ENCODE assay signal across 18 cellular contexts in genomic region chr2:150997066-150997465, GRCh38.
"Had no signal": no experiment of that assay in that cellular context is flagged by ENCODE, and none has a peak within 500 bp of the region (broad histone marks: within the 10 kb centered on the region; RNA-seq: fewer than 3 reads in every experiment).

No MANE protein-coding gene starts in this region.

- H3K9me3 ChIP-seq: adrenal gland, breast epithelium, sigmoid colon had no signal

- H3K36me3 Mint-ChIP-seq: stimulated activated naive B cell treated with anti-CD40 and anti-IgM and Interleukin-4, amounts not matched to agents 10 μg/mL and 1 μg/mL and 100 μg/mL, for 72 hours had no signal

- DNase-seq: activated CD4-positive, alpha-beta T cell treated with anti-CD3 and anti-CD28 coated beads, Interleukin-2, amount 10 ng/mL, durations not matched to agents 7 days and 5 days; activated CD8-positive, alpha-beta memory T cell treated with anti-CD3 and anti-CD28 coated beads, Interleukin-2, amount 50 U/mL, for 48 hours; activated effector memory CD4-positive, alpha-beta T cell treated with Interleukin-2 at 50 U/mL for 16 hours; activated naive CD4-positive, alpha-beta T cell treated with anti-CD3 and anti-CD28 coated beads, Interleukin-2, amount 50 U/mL, for 16 hours; activated T-cell treated with anti-CD3 and anti-CD28 coated beads, Interleukin-2, amount 50 U/mL, for 48 hours; adrenal gland; effector CD4-positive, alpha-beta T cell; hypothalamus; islet precursor cell; midbrain; nucleus accumbens; sigmoid colon; stimulated activated naive B cell treated with anti-CD40 and anti-IgM and Interleukin-4, amounts not matched to agents 10 μg/mL and 1 μg/mL and 100 μg/mL, for 72 hours; T-helper 1 cell; T1000 had no signal

- H3K4me3 Mint-ChIP-seq: activated CD4-positive, alpha-beta T cell treated with anti-CD3 and anti-CD28 coated beads, Interleukin-2, amount 10 ng/mL, durations not matched to agents 7 days and 5 days; nephron; stimulated activated naive B cell treated with anti-CD40 and anti-IgM and Interleukin-4, amounts not matched to agents 10 μg/mL and 1 μg/mL and 100 μg/mL, for 72 hours had no signal

- H3K27me3 ChIP-seq: adrenal gland, breast epithelium, sigmoid colon had no signal

- H3K27ac Mint-ChIP-seq: activated CD4-positive, alpha-beta T cell treated with anti-CD3 and anti-CD28 coated beads, Interleukin-2, amount 10 ng/mL, durations not matched to agents 7 days and 5 days; stimulated activated naive B cell treated with anti-CD40 and anti-IgM and Interleukin-4, amounts not matched to agents 10 μg/mL and 1 μg/mL and 100 μg/mL, for 72 hours had no signal

- H3K4me1 Mint-ChIP-seq: activated CD4-positive, alpha-beta T cell treated with anti-CD3 and anti-CD28 coated beads, Interleukin-2, amount 10 ng/mL, durations not matched to agents 7 days and 5 days; stimulated activated naive B cell treated with anti-CD40 and anti-IgM and Interleukin-4, amounts not matched to agents 10 μg/mL and 1 μg/mL and 100 μg/mL, for 72 hours had no signal

- H3K9me3 Mint-ChIP-seq: activated CD4-positive, alpha-beta T cell treated with anti-CD3 and anti-CD28 coated beads, Interleukin-2, amount 10 ng/mL, durations not matched to agents 7 days and 5 days had no signal

- H3K27ac ChIP-seq: adrenal gland, breast epithelium, sigmoid colon had no signal

- H3K36me3 ChIP-seq: adrenal gland, breast epithelium, sigmoid colon had no signal

- H3K4me3 ChIP-seq: adrenal gland, breast epithelium, lung, sigmoid colon had no signal

- H3K27me3 Mint-ChIP-seq: stimulated activated naive B cell treated with anti-CD40 and anti-IgM and Interleukin-4, amounts not matched to agents 10 μg/mL and 1 μg/mL and 100 μg/mL, for 72 hours had no signal

- H3K4me1 ChIP-seq: adrenal gland, breast epithelium had no signal
